Comparison of ENCODE assay signal across 22 cellular contexts in genomic region chr6:118299023-118299422, GRCh38.
"Had no signal": no experiment of that assay in that cellular context is flagged by ENCODE, and none has a peak within 500 bp of the region (broad histone marks: within the 10 kb centered on the region; RNA-seq: fewer than 3 reads in every experiment).

No MANE protein-coding gene starts in this region.

- H3K27me3 ChIP-seq: left lung, neutrophil, ovary, right atrium auricular region, thyroid gland had no signal

- H3K4me3 ChIP-seq: left lung, lung, ovary, prostate gland, right atrium auricular region, thyroid gland had no signal

- DNase-seq: activated B cell treated with CpG ODN at 0.5 μM for 24 hours; activated CD4-positive, alpha-beta T cell treated with anti-CD3 and anti-CD28 coated beads for 36 hours; activated CD4-positive, alpha-beta T cell treated with anti-CD3 and anti-CD28 coated beads, Interleukin-2, amount 50 U/mL, for 4 hours; activated CD8-positive, alpha-beta memory T cell treated with anti-CD3 and anti-CD28 coated beads for 24 hours; activated CD8-positive, alpha-beta memory T cell treated with anti-CD3 and anti-CD28 coated beads, Interleukin-2, amount 50 U/mL, for 4 hours; activated T-cell treated with anti-CD3 and anti-CD28 coated beads, Interleukin-2, amount 50 U/mL, for 24 hours; central memory CD4-positive, alpha-beta T cell; effector memory CD4-positive, alpha-beta T cell; immature natural killer cell; ovary; stimulated activated CD4-positive, alpha-beta T cell treated with anti-CD3 and anti-CD28 coated beads, Interleukin-4, amount 100 ng/mL, for 24 hours; stimulated activated naive CD4-positive, alpha-beta T cell treated with Interleukin-2 at 50 U/mL for 16 hours; T1000; thyroid gland had no signal

- ATAC-seq: activated CD4-positive, alpha-beta T cell treated with anti-CD3 and anti-CD28 coated beads for 36 hours; activated naive CD4-positive, alpha-beta T cell treated with anti-CD3 and anti-CD28 coated beads, Interleukin-2, amount 50 U/mL, for 72 hours; activated T-helper 17 cell treated with anti-CD3 and anti-CD28 coated beads, Interleukin-2, amount 50 U/mL, for 72 hours; left lung; natural killer cell treated with Interleukin-12 subunit alpha and Interleukin-12 subunit beta and Interleukin-15 and Interleukin-18, amount 100 ng/mL, for 72 hours had no signal

- H3K27ac ChIP-seq: left lung, neutrophil, ovary, prostate gland, right atrium auricular region, thyroid gland had no signal

- H3K9me3 ChIP-seq: left lung, neutrophil, ovary, prostate gland, right atrium auricular region, thyroid gland had no signal

- H3K4me1 ChIP-seq: left lung, prostate gland, thyroid gland had no signal

- H3K36me3 ChIP-seq: left lung, neutrophil, ovary, prostate gland, right atrium auricular region, thyroid gland had no signal
